In the genomic region with DNA sequence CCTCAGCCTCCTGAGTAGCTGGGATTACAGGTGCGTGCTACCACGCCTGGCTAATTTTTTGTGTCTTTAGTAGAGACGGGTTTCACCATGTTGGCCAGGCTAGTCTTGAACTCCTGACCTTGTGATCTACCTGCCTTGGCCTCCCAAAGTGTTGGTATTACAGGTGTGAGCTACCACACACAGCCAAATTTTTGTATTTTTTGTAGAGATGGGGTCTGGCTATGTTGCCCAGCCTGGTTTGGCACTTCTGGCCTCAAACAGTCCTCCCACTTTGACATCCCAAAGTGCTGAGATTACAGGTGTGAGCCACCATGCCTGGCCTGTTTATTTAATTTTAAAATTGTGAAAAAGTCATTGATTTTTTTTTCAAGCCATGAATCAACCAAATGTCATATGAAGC, we compare ENCODE assay signal across 4 cellular contexts. TPM values are rescaled to one million over a fixed set of nuclear protein-coding genes. Genes with fewer than 3 reads are reported as not detected.
"Had no signal": no experiment of that assay in that cellular context is flagged by ENCODE, and none has a peak within 500 bp of the region (broad histone marks: within the 10 kb centered on the region; RNA-seq: fewer than 3 reads in every experiment).

No MANE protein-coding gene starts in this region.

RNA-seq across cellular contexts. Expression of a gene that starts 57.3 kb away (rescaled TPM):
- total RNA-seq: stomach, subcutaneous adipose tissue, thyroid gland, vagina had no signal
